10 cellular contexts compared by ENCODE assay signal in the genomic region with DNA sequence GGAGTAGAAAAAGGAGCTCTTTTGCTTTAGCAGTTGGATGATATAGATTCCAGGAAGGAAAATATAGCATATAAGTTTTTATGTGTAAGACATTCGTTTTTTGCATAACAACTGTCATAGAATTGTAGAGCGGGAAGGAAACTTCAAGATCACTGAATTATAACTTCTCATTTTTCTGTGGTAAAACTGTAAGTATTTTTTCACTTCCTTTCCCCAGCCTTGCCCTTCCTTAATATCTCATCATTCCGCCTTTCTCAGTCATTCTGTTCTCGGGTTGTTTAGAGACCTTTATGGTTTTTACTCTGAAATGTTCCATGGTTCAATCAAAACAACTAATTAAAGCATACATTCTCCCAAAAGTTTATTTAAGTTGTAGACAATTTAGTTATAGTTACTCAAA. TPM values are rescaled to one million over a fixed set of nuclear protein-coding genes. Genes with fewer than 3 reads are reported as not detected.
A peak's percentile ranks its signal among the peaks of the same experiment; 100 is the strongest.
DNase-seq lines count a peak whose midpoint lies in the region; ATAC-seq and TF ChIP-seq lines count a peak whose summit lies in the region.
"Had no signal": no experiment of that assay in that cellular context is flagged by ENCODE, and none has a peak within 500 bp of the region (broad histone marks: within the 10 kb centered on the region; RNA-seq: fewer than 3 reads in every experiment).

No MANE protein-coding gene starts in this region.

- no peaks in the 10 kb centered on the region for H3K27me3 ChIP-seq in Caco-2 (replicated peaks; ENCODE audit: control insufficient read depth, insufficient read depth, low read length)
- no peaks in the 10 kb centered on the region for H3K27me3 ChIP-seq in KMS-11 (ENCODE audit: insufficient read depth, low read depth)
- H3K27me3 ChIP-seq in neural progenitor cell: peaks cover 20% of the 10 kb centered on the region
- H3K27me3 ChIP-seq: pancreas had no signal

- H3K27ac ChIP-seq in KMS-11 (no peak overlapping the region), neural progenitor cell (no peak overlapping the region)

- TF ChIP-seq CTCF in Caco-2 (IDR thresholded peaks at IDR 0.05; ENCODE audit: insufficient read depth in 1 of 2, low read depth in 1 of 2, low read length in 1 of 2, severe bottlenecking in 1 of 2, unreplicated experiment in 1 of 2) (no peak), KMS-11 (conservative IDR thresholded peaks at IDR 0.05; ENCODE audit: low read depth, low read length) (no peak), neural progenitor cell (IDR thresholded peaks at IDR 0.05) (no peak)

- H3K4me3 Mint-ChIP-seq in Caco-2 (ENCODE audit: unreplicated experiment) (peak overlapping the region; percentile 93), neural progenitor cell (peak overlapping the region; percentile 94)
- H3K4me3 Mint-ChIP-seq in activated naive CD8-positive, alpha-beta T cell treated with anti-CD3 and anti-CD28 coated beads for 36 hours: peak overlapping the region; percentile 91

- H3K9me3 ChIP-seq in Caco-2: no peaks in the 10 kb centered on the region
- H3K9me3 ChIP-seq in neural progenitor cell (ENCODE audit: low read depth): no peaks in the 10 kb centered on the region
- H3K9me3 ChIP-seq: pancreas had no signal

- H3K27ac Mint-ChIP-seq in Caco-2 (ENCODE audit: unreplicated experiment) (no peak overlapping the region), neural progenitor cell (no peak overlapping the region)
- no peak overlapping the region for H3K27ac Mint-ChIP-seq in activated naive CD8-positive, alpha-beta T cell treated with anti-CD3 and anti-CD28 coated beads for 36 hours

- H3K4me2 ChIP-seq in KMS-11: peak overlapping the region; percentile 75
- no peak overlapping the region for H3K4me2 ChIP-seq in neural progenitor cell

- H3K4me1 ChIP-seq in Caco-2: peaks cover 7% of the 10 kb centered on the region
- peaks cover 32% of the 10 kb centered on the region for H3K4me1 ChIP-seq in KMS-11 (ENCODE audit: low read depth, poor library complexity, severe bottlenecking)
- peaks cover 14% of the 10 kb centered on the region for H3K4me1 ChIP-seq in neural progenitor cell

- peak overlapping the region; percentile 66; the same call in 1 of the 2 replicates for H3K4me3 ChIP-seq in Caco-2 (ENCODE audit: low read depth, low read length)
- no peak overlapping the region for H3K4me3 ChIP-seq in KMS-11 (IDR thresholded peaks at IDR 0.05; ENCODE audit: insufficient read depth, low read depth, low read length)
- no peak overlapping the region for H3K4me3 ChIP-seq in neural progenitor cell

- H3K36me3 Mint-ChIP-seq in Caco-2 (ENCODE audit: insufficient read depth, unreplicated experiment) (peaks cover 18% of the 10 kb centered on the region), neural progenitor cell (peaks cover 17% of the 10 kb centered on the region)
- peaks cover 33% of the 10 kb centered on the region for H3K36me3 Mint-ChIP-seq in activated naive CD8-positive, alpha-beta T cell treated with anti-CD3 and anti-CD28 coated beads for 36 hours

- POLR2A ChIA-PET in Caco-2 (lab: Charles Lee): interaction anchor here (1.8 kb wide), 1 partner anchor 86 kb away, joined by 9 read pairs; a partner anchor contains a TSS

- H3K79me2 ChIP-seq in KMS-11 (ENCODE audit: insufficient read depth, low read depth): peaks cover 31% of the 10 kb centered on the region
- peaks cover 30% of the 10 kb centered on the region for H3K79me2 ChIP-seq in neural progenitor cell (ENCODE audit: low read depth)

- no peaks in the 10 kb centered on the region for H3K9me3 Mint-ChIP-seq in Caco-2 (ENCODE audit: unreplicated experiment)
- no peaks in the 10 kb centered on the region for H3K9me3 Mint-ChIP-seq in activated naive CD8-positive, alpha-beta T cell treated with anti-CD3 and anti-CD28 coated beads for 36 hours
- peaks cover 3% of the 10 kb centered on the region for H3K9me3 Mint-ChIP-seq in neural progenitor cell

- H3K4me1 Mint-ChIP-seq in Caco-2 (ENCODE audit: low read depth, unreplicated experiment) (peaks cover 12% of the 10 kb centered on the region), neural progenitor cell (peaks cover 13% of the 10 kb centered on the region)
- H3K4me1 Mint-ChIP-seq in activated naive CD8-positive, alpha-beta T cell treated with anti-CD3 and anti-CD28 coated beads for 36 hours: peaks cover 31% of the 10 kb centered on the region

- ATAC-seq in GM18858 (IDR thresholded peaks at IDR 0.05; ENCODE audit: unreplicated experiment): no peak

- DNase-seq in Caco-2: no peak
- DNase-seq in activated naive CD8-positive, alpha-beta T cell treated with anti-CD3 and anti-CD28 coated beads for 36 hours: no peak
- no peak for DNase-seq in neural progenitor cell (ENCODE audit: low spot score)
- no peak for DNase-seq in NCI-H82 (lab: John Stamatoyannopoulos, UW)
- DNase-seq in NCI-H446 (lab: John Stamatoyannopoulos, UW): no peak
- no peak for DNase-seq in superior temporal gyrus (ENCODE audit: extremely low spot score)
- DNase-seq: NCI-H2081 treated with DMSO at 0.1 percent for 48 hours, pancreas had no signal

- intact Hi-C loops in Caco-2 (cut with micrococcal nuclease; ENCODE audit: unreplicated experiment): loop anchor here (10.0 kb wide), 1 partner anchor 529 kb away; no protein-coding TSS in a partner anchor

- peaks cover 3% of the 10 kb centered on the region for H3K27me3 Mint-ChIP-seq in Caco-2 (ENCODE audit: insufficient read depth, unreplicated experiment)
- no peaks in the 10 kb centered on the region for H3K27me3 Mint-ChIP-seq in activated naive CD8-positive, alpha-beta T cell treated with anti-CD3 and anti-CD28 coated beads for 36 hours
- H3K27me3 Mint-ChIP-seq in neural progenitor cell (ENCODE audit: insufficient read depth, low read depth): no peaks in the 10 kb centered on the region

- H3F3A ChIP-seq in neural progenitor cell (ENCODE audit: low read depth): no peaks in the 10 kb centered on the region

- no peaks in the 10 kb centered on the region for H3K36me3 ChIP-seq in Caco-2 (ENCODE audit: control insufficient read depth, insufficient read depth, low read length)
- no peaks in the 10 kb centered on the region; the same call in 1 of the 2 replicates for H3K36me3 ChIP-seq in KMS-11 (ENCODE audit: insufficient read depth)
- H3K36me3 ChIP-seq in neural progenitor cell: peaks cover 17% of the 10 kb centered on the region
- H3K36me3 ChIP-seq: pancreas had no signal

- CTCF ChIA-PET in Caco-2 (lab: Charles Lee): no interaction called here

- H3K9ac ChIP-seq in KMS-11 (peak overlapping the region; percentile 96; the same call in 1 of the 2 replicates), neural progenitor cell (no peak overlapping the region)

- peak overlapping the region; percentile 95; the same call in 1 of the 2 replicates for H2AFZ ChIP-seq in KMS-11 (ENCODE audit: low read depth)
- no peak overlapping the region for H2AFZ ChIP-seq in neural progenitor cell (replicated peaks)

- BruUV-seq in Caco-2 (replicated peaks; lab: Mats Ljungman, UMichigan): no TSS peak

- H4K20me1 ChIP-seq in KMS-11 (ENCODE audit: insufficient read depth): no peaks in the 10 kb centered on the region
- H4K20me1 ChIP-seq in neural progenitor cell (ENCODE audit: low read depth): no peaks in the 10 kb centered on the region

RNA-seq across cellular contexts. Expression of a gene that starts 1.1 kb away (rescaled TPM):
- 4.5 and 4.6 TPM in 2 replicates for total RNA-seq in Caco-2 (2022)
- 10 to 100 TPM; 13.9 to 15.0 TPM for total RNA-seq in activated naive CD8-positive, alpha-beta T cell treated with anti-CD3 and anti-CD28 coated beads for 36 hours
- 1.2 and 8.5 TPM in 2 replicates for total RNA-seq in neural progenitor cell (ENCODE audit: low replicate concordance)

RNA-seq across cellular contexts. Expression of a gene that starts 1.2 kb away (rescaled TPM):
- total RNA-seq in Caco-2 (2022): 36.1 and 36.4 TPM in 2 replicates
- total RNA-seq in activated naive CD8-positive, alpha-beta T cell treated with anti-CD3 and anti-CD28 coated beads for 36 hours: 10 to 100 TPM; 35.0 to 39.3 TPM
- total RNA-seq in neural progenitor cell (ENCODE audit: low replicate concordance): 53.7 and 89.6 TPM in 2 replicates

RNA-seq across cellular contexts. Expression of a gene that starts 58.1 kb away (rescaled TPM):
- total RNA-seq in Caco-2 (2022) (3.8 and 4.7 TPM in 2 replicates), neural progenitor cell (ENCODE audit: low replicate concordance) (1.0 TPM in 2 replicates)
- 1 to 10 TPM in 1 of 2 experiments, under 1 TPM in 1; 0.74 to 1.5 TPM for total RNA-seq in activated naive CD8-positive, alpha-beta T cell treated with anti-CD3 and anti-CD28 coated beads for 36 hours
